ENCODE assay signal across 1 cellular context in the genomic region with DNA sequence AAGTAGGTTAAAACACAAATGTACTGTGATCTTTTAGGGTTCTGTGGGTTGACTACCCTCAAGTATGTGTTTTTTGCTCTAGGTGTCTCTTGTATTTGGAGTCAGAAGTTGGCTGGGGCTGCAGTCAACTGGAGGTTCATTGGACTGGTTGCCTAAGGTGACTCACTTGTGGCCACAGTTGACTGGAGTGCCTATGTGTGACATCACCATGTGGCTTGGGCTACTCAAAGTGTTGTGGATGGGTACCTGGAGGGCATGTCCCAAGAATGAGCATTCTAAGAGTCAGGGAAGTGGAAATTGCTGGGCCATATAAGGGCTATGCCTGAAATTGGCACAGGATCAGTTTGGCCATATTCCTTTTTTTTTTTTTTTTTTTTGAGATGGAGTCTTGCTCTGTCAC.
TF ChIP-seq lines count a peak whose summit lies in the region.

No MANE protein-coding gene starts in this region.

TF ChIP-seq in HCT116, 20 proteins besides CTCF, POLR2A, EP300 and RAD21:
- TF ChIP-seq ZNF274 (IDR thresholded peaks at IDR 0.05; ENCODE audit: low read depth, low read length) (no peak), JUND (IDR thresholded peaks at IDR 0.05) (no peak), CEBPB (IDR thresholded peaks at IDR 0.05; ENCODE audit: low read depth) (no peak), ATF3 (IDR thresholded peaks at IDR 0.05) (no peak), EZH2 (IDR thresholded peaks at IDR 0.05) (no peak), SP1 (IDR thresholded peaks at IDR 0.05; ENCODE audit: low read depth) (no peak), FOSL1 (IDR thresholded peaks at IDR 0.05; ENCODE audit: low read depth) (no peak)
- TF ChIP-seq, protein P1, sequence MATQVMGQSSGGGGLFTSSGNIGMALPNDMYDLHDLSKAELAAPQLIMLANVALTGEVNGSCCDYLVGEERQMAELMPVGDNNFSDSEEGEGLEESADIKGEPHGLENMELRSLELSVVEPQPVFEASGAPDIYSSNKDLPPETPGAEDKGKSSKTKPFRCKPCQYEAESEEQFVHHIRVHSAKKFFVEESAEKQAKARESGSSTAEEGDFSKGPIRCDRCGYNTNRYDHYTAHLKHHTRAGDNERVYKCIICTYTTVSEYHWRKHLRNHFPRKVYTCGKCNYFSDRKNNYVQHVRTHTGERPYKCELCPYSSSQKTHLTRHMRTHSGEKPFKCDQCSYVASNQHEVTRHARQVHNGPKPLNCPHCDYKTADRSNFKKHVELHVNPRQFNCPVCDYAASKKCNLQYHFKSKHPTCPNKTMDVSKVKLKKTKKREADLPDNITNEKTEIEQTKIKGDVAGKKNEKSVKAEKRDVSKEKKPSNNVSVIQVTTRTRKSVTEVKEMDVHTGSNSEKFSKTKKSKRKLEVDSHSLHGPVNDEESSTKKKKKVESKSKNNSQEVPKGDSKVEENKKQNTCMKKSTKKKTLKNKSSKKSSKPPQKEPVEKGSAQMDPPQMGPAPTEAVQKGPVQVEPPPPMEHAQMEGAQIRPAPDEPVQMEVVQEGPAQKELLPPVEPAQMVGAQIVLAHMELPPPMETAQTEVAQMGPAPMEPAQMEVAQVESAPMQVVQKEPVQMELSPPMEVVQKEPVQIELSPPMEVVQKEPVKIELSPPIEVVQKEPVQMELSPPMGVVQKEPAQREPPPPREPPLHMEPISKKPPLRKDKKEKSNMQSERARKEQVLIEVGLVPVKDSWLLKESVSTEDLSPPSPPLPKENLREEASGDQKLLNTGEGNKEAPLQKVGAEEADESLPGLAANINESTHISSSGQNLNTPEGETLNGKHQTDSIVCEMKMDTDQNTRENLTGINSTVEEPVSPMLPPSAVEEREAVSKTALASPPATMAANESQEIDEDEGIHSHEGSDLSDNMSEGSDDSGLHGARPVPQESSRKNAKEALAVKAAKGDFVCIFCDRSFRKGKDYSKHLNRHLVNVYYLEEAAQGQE (IDR thresholded peaks at IDR 0.05; ENCODE audit: low read depth), result no peak
